Comparison of ENCODE assay signal across 8 cellular contexts in the genomic region with DNA sequence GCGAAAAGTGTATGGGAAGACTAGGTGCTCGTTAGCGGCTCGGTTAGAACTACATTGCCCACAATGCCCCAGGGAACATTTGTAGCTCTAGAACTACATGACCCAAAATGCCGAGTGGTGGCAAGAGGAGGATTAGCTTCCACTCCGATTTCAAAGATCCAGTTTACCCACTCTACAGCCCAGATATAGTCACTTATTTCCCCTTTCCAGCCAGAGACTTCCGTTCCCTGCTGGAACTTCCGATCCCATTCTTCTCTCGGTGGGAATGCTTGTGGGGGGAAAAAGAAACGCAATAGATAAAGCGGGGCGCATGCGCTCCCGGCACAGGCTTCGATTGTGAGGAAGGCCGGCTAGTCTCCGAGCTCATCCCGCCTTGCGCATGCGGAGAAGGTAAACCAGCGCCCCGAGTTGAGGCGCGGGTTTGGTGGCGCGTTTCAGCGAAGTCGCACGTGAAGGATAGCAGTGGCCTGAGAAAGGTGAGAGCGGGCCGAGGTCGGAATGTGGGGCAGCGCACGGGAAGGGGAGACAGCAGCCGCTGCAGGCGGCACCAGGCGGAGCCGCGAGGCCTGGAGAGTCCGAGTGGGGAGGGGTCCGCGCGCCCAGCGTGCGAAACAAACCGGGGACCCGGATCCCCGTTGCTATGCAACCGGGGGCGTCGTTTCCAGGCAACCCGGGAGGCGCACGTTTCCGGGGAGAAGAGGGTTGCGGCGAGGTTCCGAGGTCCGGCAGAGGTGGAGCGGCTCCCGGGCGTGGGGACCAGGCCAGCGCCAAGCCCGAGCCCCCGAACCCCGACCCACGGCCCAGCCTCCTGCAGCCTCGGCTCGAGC. TPM values are rescaled to one million over a fixed set of nuclear protein-coding genes. Genes with fewer than 3 reads are reported as not detected.
DNase-seq lines count a peak whose midpoint lies in the region; ATAC-seq, FAIRE-seq and TF ChIP-seq lines count a peak whose summit lies in the region.

A gene with protein sequence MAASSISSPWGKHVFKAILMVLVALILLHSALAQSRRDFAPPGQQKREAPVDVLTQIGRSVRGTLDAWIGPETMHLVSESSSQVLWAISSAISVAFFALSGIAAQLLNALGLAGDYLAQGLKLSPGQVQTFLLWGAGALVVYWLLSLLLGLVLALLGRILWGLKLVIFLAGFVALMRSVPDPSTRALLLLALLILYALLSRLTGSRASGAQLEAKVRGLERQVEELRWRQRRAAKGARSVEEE (plus strand): TSS at position 366 of the 827 bp plus-strand sequence. CDS start 5,536 bp downstream, outside the sequence.

- no peaks in the 10 kb centered on the region for H3K9me3 Mint-ChIP-seq in activated CD4-positive, alpha-beta T cell treated with anti-CD3 and anti-CD28 coated beads, Interleukin-2, amount 10 ng/mL, durations not matched to agents 7 days and 5 days

- no peak for TF ChIP-seq CTCF in BE2C (IDR thresholded peaks at IDR 0.05; ENCODE audit: low read depth, low read length)

- FAIRE-seq in GM19239 (lab: Jason Lieb, UNC), result peak; percentile 99

- peaks cover 44% of the 10 kb centered on the region for H3K4me1 Mint-ChIP-seq in activated CD4-positive, alpha-beta T cell treated with anti-CD3 and anti-CD28 coated beads, Interleukin-2, amount 10 ng/mL, durations not matched to agents 7 days and 5 days

- peak within 1 kb of the TSS; percentile 92 for H3K4me3 Mint-ChIP-seq in activated CD4-positive, alpha-beta T cell treated with anti-CD3 and anti-CD28 coated beads, Interleukin-2, amount 10 ng/mL, durations not matched to agents 7 days and 5 days

- H3K36me3 Mint-ChIP-seq in activated CD4-positive, alpha-beta T cell treated with anti-CD3 and anti-CD28 coated beads, Interleukin-2, amount 10 ng/mL, durations not matched to agents 7 days and 5 days (ENCODE audit: low read depth), result no peaks in the 10 kb centered on the region

- peaks cover 3% of the 10 kb centered on the region; the same call in 1 of the 2 replicates for H3K4me1 ChIP-seq in BE2C

- peak within 1 kb of the TSS; percentile 94 for H3K27ac Mint-ChIP-seq in activated CD4-positive, alpha-beta T cell treated with anti-CD3 and anti-CD28 coated beads, Interleukin-2, amount 10 ng/mL, durations not matched to agents 7 days and 5 days

- CTCF ChIA-PET in activated CD4-positive, alpha-beta T cell treated with anti-CD3 and anti-CD28 coated beads, Interleukin-2, amount 10 ng/mL, durations not matched to agents 7 days and 5 days (lab: Charles Lee), result interaction anchor here (0.5 to 4.8 kb wide), 9 partner anchors 10 to 1289 kb away, joined by 3 to 40 read pairs (median 7); partner anchors contain the start of genes CD6 and PRPF19

- no peaks in the 10 kb centered on the region for H3K9me3 ChIP-seq in BE2C

- no peaks in the 10 kb centered on the region for H3K36me3 ChIP-seq in BE2C

- ATAC-seq in HG03520 (IDR thresholded peaks at IDR 0.05; ENCODE audit: unreplicated experiment), result peak; percentile 45

- H3K27me3 ChIP-seq in BE2C, result no peaks in the 10 kb centered on the region

- H3K27me3 Mint-ChIP-seq in activated CD4-positive, alpha-beta T cell treated with anti-CD3 and anti-CD28 coated beads, Interleukin-2, amount 10 ng/mL, durations not matched to agents 7 days and 5 days, result peaks cover 5% of the 10 kb centered on the region

- H3K4me3 ChIP-seq in BE2C (ENCODE audit: low read depth, low read length), result peak within 1 kb of the TSS; percentile 76

- DNase-seq in BE2C, result peak; percentile 79
- no peak for DNase-seq in GM19239 (ENCODE audit: insufficient read length, low spot score)
- DNase-seq in NCI-H69 (lab: John Stamatoyannopoulos, UW), result peak; percentile 97
- peak; percentile 91 for DNase-seq in activated CD4-positive, alpha-beta T cell treated with anti-CD3 and anti-CD28 coated beads, Interleukin-2, amount 10 ng/mL, durations not matched to agents 7 days and 5 days
- peak; percentile 80 for DNase-seq in dedifferentiated amniotic fluid mesenchymal stem cell (ENCODE audit: extremely low spot score)
- peak; percentile 96 for DNase-seq in left kidney (ENCODE audit: low read depth, low spot score)
- peak; percentile 89 for DNase-seq in stimulated activated CD4-positive, alpha-beta T cell treated with anti-CD3 and anti-CD28 coated beads, Interleukin-1b, Interleukin-23, amount 100 ng/mL, for 48 hours

- POLR2A ChIA-PET in activated CD4-positive, alpha-beta T cell treated with anti-CD3 and anti-CD28 coated beads, Interleukin-2, amount 10 ng/mL, durations not matched to agents 7 days and 5 days (lab: Charles Lee), result interaction anchor here (0.6 kb wide), 2 partner anchors 53 to 72 kb away, joined by 3 to 4 read pairs; no protein-coding TSS in a partner anchor

RNA-seq across cellular contexts. Expression of the gene that starts here (rescaled TPM):
- polyA plus RNA-seq in BE2C (2012; ENCODE audit: insufficient read depth, insufficient read length, low read depth), result 44.4 TPM
- total RNA-seq in activated CD4-positive, alpha-beta T cell treated with anti-CD3 and anti-CD28 coated beads, Interleukin-2, amount 10 ng/mL, durations not matched to agents 7 days and 5 days, result 100 to 1,000 TPM; 114 to 119 TPM
